ENCODE assay signal across 9 cellular contexts in genomic region chr4:2797545-2798305, GRCh38. TPM values are rescaled to one million over a fixed set of nuclear protein-coding genes. Genes with fewer than 3 reads are reported as not detected.
A peak's percentile ranks its signal among the peaks of the same experiment; 100 is the strongest.
DNase-seq lines count a peak whose midpoint lies in the region; ATAC-seq, FAIRE-seq and TF ChIP-seq lines count a peak whose summit lies in the region.
"Had no signal": no experiment of that assay in that cellular context is flagged by ENCODE, and none has a peak within 500 bp of the region (broad histone marks: within the 10 kb centered on the region; RNA-seq: fewer than 3 reads in every experiment).

No MANE protein-coding gene starts in this region.

- no peak for TF ChIP-seq CTCF in colonic mucosa (IDR thresholded peaks at IDR 0.05)
- TF ChIP-seq CTCF in osteoblast (IDR thresholded peaks at IDR 0.05; ENCODE audit: extremely low read depth, low read depth, low read length): no peak

- H3K9ac ChIP-seq in colonic mucosa (ENCODE audit: low read depth in 2 of 2, low read length in 2 of 2): peak overlapping the region in 1 of 2 donors; percentile 52

- peaks cover 78% of the 10 kb centered on the region for H3K79me2 ChIP-seq in osteoblast (ENCODE audit: insufficient read depth, low read length)

- peak; percentile 74 for ATAC-seq in T-helper 17 cell

- POLR2A ChIA-PET in CD8-positive, alpha-beta memory T cell (lab: Charles Lee): interaction anchor here (1.2 to 2.1 kb wide), 2 partner anchors 14 to 15 kb away, joined by 3 to 9 read pairs; no protein-coding TSS in a partner anchor

- peaks cover 66% of the 10 kb centered on the region for H3K4me1 ChIP-seq in CD8-positive, alpha-beta memory T cell (ENCODE audit: insufficient read depth, low read length)
- H3K4me1 ChIP-seq in colonic mucosa (peaks cover 58% of the 10 kb centered on the region), osteoblast (ENCODE audit: insufficient read depth, low read length) (peaks cover 49% of the 10 kb centered on the region)

- H3K4me2 ChIP-seq in osteoblast (ENCODE audit: insufficient read depth, low read length): no peak overlapping the region

- no peaks in the 10 kb centered on the region for H3K36me3 Mint-ChIP-seq in CD8-positive, alpha-beta memory T cell
- no peaks in the 10 kb centered on the region for H3K36me3 Mint-ChIP-seq in T-helper 17 cell (ENCODE audit: low read depth)

- no peaks in the 10 kb centered on the region for H3K9me3 ChIP-seq in CD8-positive, alpha-beta memory T cell (ENCODE audit: low read length)
- H3K9me3 ChIP-seq in T-helper 17 cell (ENCODE audit: control insufficient read depth, low read length, poor library complexity, severe bottlenecking) (no peaks in the 10 kb centered on the region), colonic mucosa (no peaks in the 10 kb centered on the region), osteoblast (ENCODE audit: low read depth, low read length) (no peaks in the 10 kb centered on the region)

- no peaks in the 10 kb centered on the region for H3K27me3 Mint-ChIP-seq in CD8-positive, alpha-beta memory T cell
- no peaks in the 10 kb centered on the region for H3K27me3 Mint-ChIP-seq in T-helper 17 cell

- no peaks in the 10 kb centered on the region for H4K20me1 ChIP-seq in osteoblast (ENCODE audit: insufficient read depth, low read length)

- DNase-seq in CD8-positive, alpha-beta memory T cell: peak in 3 of 5 donors; percentile 27 to 48 (median 34)
- DNase-seq in T-helper 17 cell (peak; percentile 22 to 54 (median 50)), colonic mucosa (peak; percentile 22), osteoblast (ENCODE audit: insufficient read length, low spot score, missing footprints) (peak; percentile 14), RCC 7860 (ENCODE audit: low spot score) (no peak), midbrain (lab: John Stamatoyannopoulos, UW) (no peak), NCI-H1105 treated with DMSO at 0.1 percent for 48 hours (lab: John Stamatoyannopoulos, UW) (no peak), cortex of kidney (lab: John Stamatoyannopoulos, UW) (no peak)

- intact Hi-C loops in colonic mucosa (cut with DNase I): no loop called here

- H3K36me3 ChIP-seq in CD8-positive, alpha-beta memory T cell (ENCODE audit: insufficient read depth, low read length): no peaks in the 10 kb centered on the region
- H3K36me3 ChIP-seq in colonic mucosa (no peaks in the 10 kb centered on the region), osteoblast (ENCODE audit: insufficient read depth, low read length) (peaks cover 5% of the 10 kb centered on the region)

- H3K4me3 Mint-ChIP-seq in CD8-positive, alpha-beta memory T cell: peak overlapping the region; percentile 27 to 79 (median 77)
- peak overlapping the region; percentile 91 for H3K4me3 Mint-ChIP-seq in T-helper 17 cell

- peak overlapping the region; percentile 50 for H3K4me3 ChIP-seq in CD8-positive, alpha-beta memory T cell (ENCODE audit: low read length)
- no peak overlapping the region for H3K4me3 ChIP-seq in colonic mucosa
- H3K4me3 ChIP-seq in osteoblast (ENCODE audit: insufficient read depth, low read length): no peak overlapping the region

- no peak overlapping the region for H2AFZ ChIP-seq in osteoblast (ENCODE audit: low read length)

- H3K27ac ChIP-seq in CD8-positive, alpha-beta memory T cell (ENCODE audit: low read depth, low read length): no peak overlapping the region
- peak overlapping the region; percentile 73 for H3K27ac ChIP-seq in colonic mucosa
- no peak overlapping the region for H3K27ac ChIP-seq in osteoblast (ENCODE audit: low read depth, low read length)

- no peaks in the 10 kb centered on the region for H3K9me3 Mint-ChIP-seq in CD8-positive, alpha-beta memory T cell

- CTCF ChIA-PET in CD8-positive, alpha-beta memory T cell (lab: Charles Lee): interaction anchor here (0.6 to 1.2 kb wide), 3 partner anchors 13 to 34 kb away, joined by 3 read pairs; no protein-coding TSS in a partner anchor

- peaks cover 37 to 53% (median 38%) of the 10 kb centered on the region in 3 donors for H3K4me1 Mint-ChIP-seq in CD8-positive, alpha-beta memory T cell
- H3K4me1 Mint-ChIP-seq in T-helper 17 cell: peaks cover 50% of the 10 kb centered on the region

- H3K27ac Mint-ChIP-seq in CD8-positive, alpha-beta memory T cell: peak overlapping the region in 7 of 8 donors; percentile 48 to 92 (median 82)
- H3K27ac Mint-ChIP-seq in T-helper 17 cell: peak overlapping the region; percentile 92

- no peak for FAIRE-seq in RCC 7860 (lab: Jason Lieb, UNC)
- FAIRE-seq: G401.6 had no signal

- no peaks in the 10 kb centered on the region for H3K27me3 ChIP-seq in CD8-positive, alpha-beta memory T cell (ENCODE audit: insufficient read depth, low read length, poor library complexity, severe bottlenecking)
- H3K27me3 ChIP-seq in colonic mucosa (no peaks in the 10 kb centered on the region), osteoblast (ENCODE audit: insufficient read depth, low read length) (no peaks in the 10 kb centered on the region)

RNA-seq across cellular contexts. Expression of gene SH3BP2, which starts 4.8 kb away (rescaled TPM):
- total RNA-seq in CD8-positive, alpha-beta memory T cell: 10 to 100 TPM; 68.8 to 75.4 TPM
- polyA plus RNA-seq in CD8-positive, alpha-beta memory T cell: 35.7 TPM
- total RNA-seq in T-helper 17 cell (10 to 100 TPM; 36.0 to 62.0 TPM), colonic mucosa (10 to 100 TPM; 62.2 to 70.8 TPM), osteoblast (26.4 and 28.0 TPM in 2 replicates)

RNA-seq across cellular contexts. Expression of gene TNIP2, which starts 41.6 kb away (rescaled TPM):
- total RNA-seq in CD8-positive, alpha-beta memory T cell: 10 to 100 TPM; 87.7 to 92.3 TPM
- polyA plus RNA-seq in CD8-positive, alpha-beta memory T cell: 57.4 TPM
- 10 to 100 TPM; 66.0 to 72.5 TPM for total RNA-seq in T-helper 17 cell
- 10 to 100 TPM; 43.6 to 61.3 TPM for total RNA-seq in colonic mucosa
- total RNA-seq in osteoblast: 37.7 and 44.9 TPM in 2 replicates

RNA-seq across cellular contexts. Expression of gene ADD1, which starts 45.9 kb away (rescaled TPM):
- 100 to 1,000 TPM; 185 to 192 TPM for total RNA-seq in CD8-positive, alpha-beta memory T cell
- polyA plus RNA-seq in CD8-positive, alpha-beta memory T cell: 217 TPM
- 100 to 1,000 TPM; 211 to 228 TPM for total RNA-seq in T-helper 17 cell
- total RNA-seq in colonic mucosa: 100 to 1,000 TPM; 223 to 233 TPM
- 200 and 204 TPM in 2 replicates for total RNA-seq in osteoblast

Comparison
In these comparisons a context has a peak if more than half of its experiments do, and no peak if none do; other contexts are left out.
1. DNase-seq: peak in CD8-positive, alpha-beta memory T cell (3 of 5), T-helper 17 cell (3 of 3), colonic mucosa (single experiment) and osteoblast (single experiment); none in RCC 7860 (single experiment), midbrain (single experiment), NCI-H1105 treated with DMSO at 0.1 percent for 48 hours (single experiment) and cortex of kidney (single experiment).